23 cellular contexts compared by ENCODE assay signal in the genomic region with DNA sequence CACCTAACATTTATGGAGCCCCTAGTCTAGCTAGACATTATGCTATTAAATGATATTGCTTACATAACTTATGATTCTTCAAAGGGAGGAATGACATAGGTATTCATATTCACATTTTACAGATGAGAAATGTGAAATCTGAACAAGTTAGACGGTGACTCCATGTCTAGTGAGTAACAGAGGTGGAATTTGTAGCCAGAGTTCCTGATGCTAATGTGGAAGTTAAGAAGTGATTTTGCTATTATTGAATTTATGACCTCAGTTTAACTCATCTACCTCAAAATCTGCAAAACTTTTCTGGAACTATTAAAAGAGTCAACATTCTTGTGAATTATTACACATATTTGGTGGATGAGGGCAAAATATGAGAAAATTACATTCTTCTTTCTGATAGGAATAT.
DNase-seq lines count a peak whose midpoint lies in the region; FAIRE-seq and TF ChIP-seq lines count a peak whose summit lies in the region.
"Had no signal": no experiment of that assay in that cellular context is flagged by ENCODE, and none has a peak within 500 bp of the region (broad histone marks: within the 10 kb centered on the region; RNA-seq: fewer than 3 reads in every experiment).

No MANE protein-coding gene starts in this region.

- no peaks in the 10 kb centered on the region for H3K9me3 ChIP-seq in keratinocyte (ENCODE audit: control insufficient read depth, low read depth, low read length)
- H3K9me3 ChIP-seq: A549, left ventricle myocardium inferior, SJSA1, tibial artery had no signal

- CTCF ChIA-PET in AG04449 (lab: Yijun Ruan, JAX) (no interaction called here), Calu3 (lab: Charles Lee) (no interaction called here)

- peak; percentile 5 for DNase-seq in AG04449 (ENCODE audit: low read depth, low spot score)
- peak; percentile 7 for DNase-seq in HT1080 (ENCODE audit: low read depth)
- DNase-seq in astrocyte of the hippocampus (ENCODE audit: low read depth, low spot score), result peak; percentile 56
- DNase-seq in keratinocyte (ENCODE audit: low read depth, low spot score), result peak; percentile 32
- DNase-seq in NK-92 (lab: John Stamatoyannopoulos, UW; ENCODE audit: unreplicated experiment), result no peak
- DNase-seq in OCI-M2 (lab: John Stamatoyannopoulos, UW; ENCODE audit: unreplicated experiment), result no peak
- no peak for DNase-seq in NCI-H1105 (lab: John Stamatoyannopoulos, UW)
- no peak for DNase-seq in Calu3
- DNase-seq: activated CD4-positive, alpha-beta T cell treated with anti-CD3 and anti-CD28 coated beads for 48 hours; C1 segment of cervical spinal cord; left ventricle myocardium inferior; NCI-H1092; NCI-H2081; small intestine; stimulated activated CD4-positive, alpha-beta T cell treated with anti-CD3 and anti-CD28 coated beads, Interleukin-2, amount 100 ng/mL, for 48 hours; stimulated activated naive CD4-positive, alpha-beta T cell; T-helper 2 cell; tibial artery had no signal

- no peak overlapping the region for H3K27ac ChIP-seq in keratinocyte (ENCODE audit: control insufficient read depth, insufficient read depth, low read length)
- H3K27ac ChIP-seq: A549, coronary artery, left ventricle myocardium inferior, SJSA1, tibial artery had no signal

- peaks cover 9% of the 10 kb centered on the region for H3K4me1 Mint-ChIP-seq in Calu3 (ENCODE audit: low read depth, unreplicated experiment)

- TF ChIP-seq CTCF in AG04449 (IDR thresholded peaks at IDR 0.05; ENCODE audit: insufficient read depth, low read length, missing control alignments), result no peak
- TF ChIP-seq CTCF in keratinocyte (optimal IDR thresholded peaks at IDR 0.05 in 1 of 3, IDR thresholded peaks at IDR 0.05 in 1 of 3, conservative IDR thresholded peaks at IDR 0.05 in 1 of 3; ENCODE audit: extremely low read depth in 1 of 3, insufficient read depth in 2 of 3, low read length in 3 of 3), result no peak
- TF ChIP-seq CTCF in Calu3 (IDR thresholded peaks at IDR 0.05; ENCODE audit: unreplicated experiment), result no peak

- no peak overlapping the region for H2AFZ ChIP-seq in keratinocyte (ENCODE audit: control insufficient read depth, low read length)

- intact Hi-C loops in Calu3 (cut with micrococcal nuclease; ENCODE audit: unreplicated experiment), result no loop called here

- H3K27me3 Mint-ChIP-seq in Calu3 (ENCODE audit: unreplicated experiment), result no peaks in the 10 kb centered on the region
- H3K27me3 Mint-ChIP-seq: activated naive CD8-positive, alpha-beta T cell had no signal

- no peaks in the 10 kb centered on the region for H3K36me3 ChIP-seq in keratinocyte (ENCODE audit: control insufficient read depth in 2 of 2, extremely low read depth in 1 of 2, insufficient read depth in 2 of 2, low read length in 2 of 2)
- H3K36me3 ChIP-seq: left ventricle myocardium inferior, SJSA1, tibial artery had no signal

- H3K36me3 Mint-ChIP-seq in Calu3 (ENCODE audit: insufficient read depth, unreplicated experiment), result no peaks in the 10 kb centered on the region
- H3K36me3 Mint-ChIP-seq: activated naive CD8-positive, alpha-beta T cell had no signal

- H3K4me1 ChIP-seq in keratinocyte (ENCODE audit: control insufficient read depth, extremely low read depth, insufficient read depth, low read length), result peaks cover 6% of the 10 kb centered on the region
- H3K4me1 ChIP-seq: A549, SJSA1 had no signal

- no peak overlapping the region for H3K27ac Mint-ChIP-seq in Calu3 (ENCODE audit: unreplicated experiment)
- H3K27ac Mint-ChIP-seq: activated naive CD8-positive, alpha-beta T cell had no signal

- BruUV-seq in Calu3 (replicated peaks; lab: Mats Ljungman, UMichigan), result no TSS peak

- POLR2A ChIA-PET in AG04449 (lab: Yijun Ruan, JAX), result no interaction called here

- H3K27me3 ChIP-seq in keratinocyte (ENCODE audit: control insufficient read depth, extremely low read depth, insufficient read depth, low read length), result no peaks in the 10 kb centered on the region
- H3K27me3 ChIP-seq: SJSA1, tibial artery had no signal

- H4K20me1 ChIP-seq in keratinocyte (ENCODE audit: control insufficient read depth, extremely low read depth, insufficient read depth, low read length), result no peaks in the 10 kb centered on the region

- no peaks in the 10 kb centered on the region for H3K79me2 ChIP-seq in keratinocyte (ENCODE audit: control insufficient read depth, insufficient read depth, low read length)

- H3K4me3 Mint-ChIP-seq in Calu3 (ENCODE audit: low read depth, unreplicated experiment), result no peak overlapping the region
- H3K4me3 Mint-ChIP-seq: activated naive CD8-positive, alpha-beta T cell had no signal

- H3K4me2 ChIP-seq in keratinocyte (ENCODE audit: control insufficient read depth, extremely low read depth, insufficient read depth, low read depth, low read length), result peak overlapping the region; percentile 3
- H3K4me2 ChIP-seq: A549 had no signal

- dilution Hi-C loops in keratinocyte (cut with MboI; ENCODE audit: extremely low pct_ligation_motif_present, low sequenced_read_pairs), result no loop called here

- peak; percentile 77 for FAIRE-seq in keratinocyte (lab: Jason Lieb, UNC)
- FAIRE-seq: A549, GM18507, small intestine had no signal

- no peaks in the 10 kb centered on the region for H3K9me3 Mint-ChIP-seq in Calu3 (ENCODE audit: low read depth, unreplicated experiment)

- no peak overlapping the region for H3K9ac ChIP-seq in keratinocyte (ENCODE audit: control insufficient read depth, extremely low read depth, insufficient read depth, low read length)

- H3K9me1 ChIP-seq in keratinocyte (ENCODE audit: control insufficient read depth, extremely low read depth, insufficient read depth, low read length), result no peaks in the 10 kb centered on the region

- no peak overlapping the region for H3K4me3 ChIP-seq in AG04449 (ENCODE audit: low read depth, low read length)
- no peak overlapping the region for H3K4me3 ChIP-seq in keratinocyte (ENCODE audit: control insufficient read depth in 2 of 3, extremely low read depth in 1 of 3, insufficient read depth in 2 of 3, low read depth in 1 of 3, low read length in 3 of 3)
- H3K4me3 ChIP-seq: A549, coronary artery, left ventricle myocardium inferior, SJSA1, tibial artery had no signal

Comparison
In these comparisons a context has a peak if more than half of its experiments do, and no peak if none do; other contexts are left out.
1. DNase-seq: peak in AG04449 (single experiment), HT1080 (single experiment), astrocyte of the hippocampus (single experiment) and keratinocyte (single experiment); none in NK-92 (single experiment), OCI-M2 (single experiment), NCI-H1105 (single experiment) and Calu3 (single experiment).